In the genomic region with DNA sequence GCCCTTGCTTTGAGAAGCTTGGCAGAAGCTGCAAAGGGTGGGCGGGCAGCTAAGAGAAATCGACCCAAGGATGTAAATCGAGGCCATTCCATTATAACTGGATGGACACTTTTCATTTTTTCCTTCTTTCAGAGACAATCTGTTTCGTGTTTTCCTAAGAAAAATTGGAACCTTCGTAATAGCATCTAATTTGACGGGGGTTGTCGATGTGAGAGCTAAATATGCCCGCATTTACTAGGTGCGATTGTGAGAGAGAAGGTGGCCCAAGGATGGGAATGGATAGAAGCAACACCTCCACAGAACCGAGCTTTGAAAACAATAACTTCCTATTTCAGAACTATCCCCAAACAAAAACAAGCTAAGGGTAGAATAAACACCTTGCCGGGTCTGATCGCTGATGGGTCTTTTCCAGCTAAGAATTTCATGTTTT, we compare ENCODE assay signal across 9 cellular contexts. TPM values are rescaled to one million over a fixed set of nuclear protein-coding genes. Genes with fewer than 3 reads are reported as not detected.
A peak's percentile ranks its signal among the peaks of the same experiment; 100 is the strongest.
DNase-seq lines count a peak whose midpoint lies in the region; TF ChIP-seq lines count a peak whose summit lies in the region.
"Had no signal": no experiment of that assay in that cellular context is flagged by ENCODE, and none has a peak within 500 bp of the region (broad histone marks: within the 10 kb centered on the region; RNA-seq: fewer than 3 reads in every experiment).

No MANE protein-coding gene starts in this region.

- DNase-seq in OCI-LY7 (ENCODE audit: low spot score): no peak
- no peak for DNase-seq in NCI-H2029 treated with DMSO at 0.1 percent for 48 hours (lab: John Stamatoyannopoulos, UW)
- DNase-seq in medulla oblongata (ENCODE audit: extremely low spot score): no peak
- no peak for DNase-seq in caudate nucleus (lab: John Stamatoyannopoulos, UW)
- DNase-seq in HCEC 1CT: no peak
- DNase-seq: NCI-H146 had no signal

- H3K4me2 ChIP-seq in OCI-LY7 (ENCODE audit: low read length): peak overlapping the region; percentile 74

- intact Hi-C loops in OCI-LY7 (cut with micrococcal nuclease; ENCODE audit: unreplicated experiment): no loop called here

- H3K4me3 ChIP-seq in OCI-LY7 (ENCODE audit: low read depth, low read length, poor library complexity, severe bottlenecking) (peak overlapping the region; percentile 76), esophagus (ENCODE audit: low read depth in 1 of 2, low read length in 2 of 2) (peak overlapping the region; percentile 79 to 85), neutrophil (ENCODE audit: low read depth in 1 of 2, low read length in 1 of 2) (peak overlapping the region; percentile 66 to 81)

- POLR2A ChIA-PET in OCI-LY7 (lab: Charles Lee): interaction anchor here (0.6 to 1.5 kb wide), 9 partner anchors 10 to 449 kb away, joined by 3 to 11 read pairs (median 3); no protein-coding TSS in a partner anchor

- no peaks in the 10 kb centered on the region for H3K9me2 ChIP-seq in OCI-LY7 (ENCODE audit: insufficient read depth, low read length)

- H3K36me3 ChIP-seq in OCI-LY7 (ENCODE audit: insufficient read depth, low read length): no peaks in the 10 kb centered on the region
- H3K36me3 ChIP-seq in esophagus (ENCODE audit: control insufficient read depth in 2 of 2, insufficient read depth in 2 of 2, low read length in 1 of 2): no peaks in the 10 kb centered on the region
- H3K36me3 ChIP-seq in neutrophil: no peaks in the 10 kb centered on the region

- H3K79me2 ChIP-seq in OCI-LY7 (ENCODE audit: insufficient read depth, low read depth, low read length): no peaks in the 10 kb centered on the region

- no peak for TF ChIP-seq CTCF in C4-2B (conservative IDR thresholded peaks at IDR 0.05)
- TF ChIP-seq CTCF in OCI-LY7 (conservative IDR thresholded peaks at IDR 0.05; ENCODE audit: low read length): no peak
- TF ChIP-seq CTCF in neutrophil (IDR thresholded peaks at IDR 0.05): no peak

- H3K27me3 ChIP-seq in esophagus (ENCODE audit: control insufficient read depth in 1 of 2, insufficient read depth in 2 of 2, low read length in 2 of 2) (no peaks in the 10 kb centered on the region), neutrophil (peaks cover 63% of the 10 kb centered on the region)

- no peaks in the 10 kb centered on the region for H3K9me3 ChIP-seq in OCI-LY7 (ENCODE audit: low read length)
- no peaks in the 10 kb centered on the region for H3K9me3 ChIP-seq in esophagus (ENCODE audit: control insufficient read depth in 2 of 2, insufficient read depth in 1 of 2, low read depth in 1 of 2, low read length in 1 of 2)
- H3K9me3 ChIP-seq in neutrophil: no peaks in the 10 kb centered on the region

- 40 to 48% methylated on average over 12 of the region's 12 CpGs for WGBS in esophagus, 2 donors

- CTCF ChIA-PET in OCI-LY7 (lab: Charles Lee; ENCODE audit: unreplicated experiment): interaction anchor here (1.8 kb wide), 1 partner anchor 19 kb away, joined by 5 read pairs; no protein-coding TSS in a partner anchor

- no peaks in the 10 kb centered on the region; the same call in 1 of the 2 replicates for H4K20me1 ChIP-seq in OCI-LY7 (ENCODE audit: insufficient read depth, low read length)

- peak overlapping the region; percentile 75 for H3K27ac ChIP-seq in C4-2B
- H3K27ac ChIP-seq in OCI-LY7 (ENCODE audit: low read depth, low read length, poor library complexity, severe bottlenecking): peak overlapping the region; percentile 14
- peak overlapping the region; percentile 80 to 94 for H3K27ac ChIP-seq in esophagus (ENCODE audit: low read depth in 2 of 2, low read length in 1 of 2)
- peak overlapping the region; percentile 77 for H3K27ac ChIP-seq in neutrophil
- H3K27ac ChIP-seq in caudate nucleus (ENCODE audit: low read depth, low read length): no peak overlapping the region

- H2AFZ ChIP-seq in OCI-LY7 (ENCODE audit: low read length): peak overlapping the region; percentile 79

- no TSS peak for BruUV-seq in OCI-LY7 (replicated peaks; lab: Mats Ljungman, UMichigan)

- H3K4me1 ChIP-seq in OCI-LY7 (ENCODE audit: insufficient read depth, low read length, poor library complexity, severe bottlenecking) (peaks cover 4% of the 10 kb centered on the region), esophagus (ENCODE audit: control insufficient read depth in 2 of 2, insufficient read depth in 2 of 2, low read length in 1 of 2) (peaks cover 0 to 3% of the 10 kb centered on the region in 2 donors), neutrophil (ENCODE audit: control insufficient read depth in 1 of 2, insufficient read depth in 1 of 2, low read depth in 1 of 2, low read length in 1 of 2) (peaks cover 25 to 31% of the 10 kb centered on the region in 2 experiments)

RNA-seq across cellular contexts. Expression of gene HOXA4, which starts 0.8 kb away (rescaled TPM):
- 0.75 TPM in 1 of 2 replicates, not detected in the other for total RNA-seq in OCI-LY7 (2014; rRNA removed; shearing (Covaris generic))
- total RNA-seq in OCI-LY7 (2022): 1.6 and 2.0 TPM in 2 replicates
- polyA plus RNA-seq in esophagus: 1 to 10 TPM; 7.6 to 8.6 TPM

RNA-seq across cellular contexts. Expression of gene HOXA5, which starts 12.1 kb away (rescaled TPM):
- total RNA-seq in OCI-LY7 (2014; rRNA removed; shearing (Covaris generic)): 3.4 and 17.5 TPM in 2 replicates
- 7.4 and 7.9 TPM in 2 replicates for total RNA-seq in OCI-LY7 (2022)
- 1 to 10 TPM; 1.7 to 3.5 TPM for polyA plus RNA-seq in esophagus

RNA-seq across cellular contexts. Expression of gene HOXA6, which starts 16.2 kb away (rescaled TPM):
- 4.1 and 6.7 TPM in 2 replicates for total RNA-seq in OCI-LY7 (2014; rRNA removed; shearing (Covaris generic))
- 10.2 and 12.0 TPM in 2 replicates for total RNA-seq in OCI-LY7 (2022)
- under 1 TPM; 0.19 to 0.69 TPM for polyA plus RNA-seq in esophagus

RNA-seq across cellular contexts. Expression of gene HOXA3, which starts 21.0 kb away (rescaled TPM):
- 0.41 TPM in 1 of 2 replicates, not detected in the other for total RNA-seq in OCI-LY7 (2014; rRNA removed; shearing (Covaris generic))
- total RNA-seq in OCI-LY7 (2022): 2.6 and 2.7 TPM in 2 replicates
- polyA plus RNA-seq in esophagus: 1 to 10 TPM; 3.3 to 4.3 TPM

RNA-seq across cellular contexts. Expression of gene HOXA7, which starts 25.1 kb away (rescaled TPM):
- 4.1 and 6.0 TPM in 2 replicates for total RNA-seq in OCI-LY7 (2014; rRNA removed; shearing (Covaris generic))
- 0.42 and 1.2 TPM in 2 replicates for total RNA-seq in OCI-LY7 (2022)
- polyA plus RNA-seq in esophagus: 1 to 10 TPM; 1.5 to 1.8 TPM
